Comparison of ENCODE assay signal across 8 cellular contexts in genomic region chr2:88627055-88627855, GRCh38. TPM values are rescaled to one million over a fixed set of nuclear protein-coding genes. Genes with fewer than 3 reads are reported as not detected.
DNase-seq lines count a peak whose midpoint lies in the region; ATAC-seq, FAIRE-seq and TF ChIP-seq lines count a peak whose summit lies in the region.

Gene EIF2AK3, minus strand, starts transcription at chr2:88627464. Its CDS starts 190 bp downstream, at chr2:88627274.

- TF ChIP-seq POLR2A in HepG2 (IDR thresholded peaks at IDR 0.05; ENCODE audit: insufficient read depth in 1 of 2, low read depth in 2 of 2, low read length in 2 of 2) = peak; percentile 79 to 97

- no peaks in the 10 kb centered on the region for H3K9me3 ChIP-seq in HepG2 (ENCODE audit: low read length)

- H3K27me3 ChIP-seq in HepG2 (ENCODE audit: control insufficient read depth in 1 of 2, insufficient read depth in 2 of 2, low read length in 2 of 2) = no peaks in the 10 kb centered on the region; a peak in 1 of 5 replicates

- peak; percentile 100 for FAIRE-seq in HepG2 (lab: Jason Lieb, UNC)

- POLR2A ChIA-PET in HepG2 (lab: Yijun Ruan, JAX) = interaction anchor here (0.8 to 2.4 kb wide), 15 partner anchors 9 to 65 kb away, joined by 3 to 19 read pairs (median 5); partner anchors contain the start of gene RPIA

- H3K9me3 Mint-ChIP-seq in CD14-positive monocyte = peaks cover 0 to 3% (median 0%) of the 10 kb centered on the region in 7 donors

- intact Hi-C loops in CD14-positive monocyte (cut with micrococcal nuclease) = loop anchor here (2.0 to 10.0 kb wide), 4 partner anchors 20 to 572 kb away; partner anchors contain the start of genes KRCC1 (in 1 of the 2) and RPIA (in 1 of the 2)
- intact Hi-C loops in HepG2 (cut with micrococcal nuclease; ENCODE audit: unreplicated experiment) = loop anchor here (1.0 to 2.0 kb wide), 5 partner anchors 27 to 64 kb away; partner anchors contain the start of gene RPIA

- TF ChIP-seq EP300 in HepG2 (IDR thresholded peaks at IDR 0.05; ENCODE audit: low read depth in 2 of 2, low read length in 2 of 2) = 0 out of 4 replicates have a peak, but pooled peaks of 1 of the 2 experiments have one; percentile 23
- 0 out of 2 replicates have a peak, but pooled peaks have one; percentile 43 for TF ChIP-seq EP300 in HepG2 (CRISPR knock-in tag; IDR thresholded peaks at IDR 0.05; ENCODE audit: borderline replicate concordance)

- peaks cover 7% of the 10 kb centered on the region; the same call in 1 of the 2 replicates for H4K20me1 ChIP-seq in HepG2 (ENCODE audit: insufficient read depth, low read length)

- CTCF ChIA-PET in HepG2 (lab: Yijun Ruan, JAX; ENCODE audit: low intra/inter-chr PET ratio, low total read pairs) = no interaction called here

- no TSS peak for BruUV-seq in HepG2 (replicated peaks; lab: Mats Ljungman, UMichigan)

- peak within 1 kb of the TSS in 6 of 7 donors; percentile 77 to 95 (median 91) for H3K27ac Mint-ChIP-seq in CD14-positive monocyte

- peak; percentile 57 for TF ChIP-seq RAD21 in HepG2 (CRISPR knock-in tag; IDR thresholded peaks at IDR 0.05)

- ATAC-seq in GM19397 (IDR thresholded peaks at IDR 0.05; ENCODE audit: unreplicated experiment) (peak; percentile 89), HG03571 (IDR thresholded peaks at IDR 0.05; ENCODE audit: unreplicated experiment) (peak; percentile 90), HepG2 (peak; percentile 94)

- H3K9ac ChIP-seq in HepG2 (ENCODE audit: insufficient read depth, low read depth, low read length) = peak within 1 kb of the TSS; percentile 93

- H3K4me1 Mint-ChIP-seq in CD14-positive monocyte = peaks cover 9% of the 10 kb centered on the region

- peak within 1 kb of the TSS; percentile 93 to 96 for H3K4me3 Mint-ChIP-seq in CD14-positive monocyte

- TF ChIP-seq CTCF in CD14-positive monocyte (IDR thresholded peaks at IDR 0.05) (no peak), HepG2 (CRISPR knock-in tag; IDR thresholded peaks at IDR 0.05) (no peak)

- peaks cover 0 to 7% of the 10 kb centered on the region in 2 donors for H3K36me3 Mint-ChIP-seq in CD14-positive monocyte

- peaks cover 0 to 5% (median 2%) of the 10 kb centered on the region in 3 donors for H3K27me3 Mint-ChIP-seq in CD14-positive monocyte (ENCODE audit: low read depth in 3 of 3)

- peak within 1 kb of the TSS; percentile 86 for H3K4me2 ChIP-seq in HepG2 (ENCODE audit: low read depth, low read length)

- under 1% methylated on average over 62 of the region's 75 CpGs for WGBS in HepG2 (ENCODE audit: low lambda C conversion rate)

- peak; percentile 99 for DNase-seq in CD14-positive monocyte (ENCODE audit: low spot score)
- peak; percentile 100 for DNase-seq in NCI-H82 (lab: John Stamatoyannopoulos, UW)
- DNase-seq in activated CD4-positive, alpha-beta T cell treated with anti-CD3 and anti-CD28 coated beads, Interleukin-2, amount 50 U/mL, for 48 hours = peak; percentile 92 to 94
- peak; percentile 100 for DNase-seq in dermis microvascular lymphatic vessel endothelial cell (ENCODE audit: low read depth in 2 of 2)
- DNase-seq in HepG2 (ENCODE audit: low spot score) = peak; percentile 100
- DNase-seq in stimulated activated CD4-positive, alpha-beta T cell treated with anti-CD3 and anti-CD28 coated beads, Interleukin-4, amount 100 ng/mL, for 1 hour = peak; percentile 90

- peak within 1 kb of the TSS; percentile 80 for H2AFZ ChIP-seq in HepG2 (ENCODE audit: low read length)

- H3K27ac ChIP-seq in HepG2 (ENCODE audit: extremely low read length, insufficient read depth, low read length) = peak within 1 kb of the TSS; percentile 92

- peak within 1 kb of the TSS; percentile 92 to 98 (median 93) for H3K4me3 ChIP-seq in HepG2 (replicated peaks in 1 of 3; ENCODE audit: insufficient read depth in 1 of 3, low read depth in 2 of 3, low read length in 3 of 3)

- in situ Hi-C loops in HepG2 (cut with HindIII; ENCODE audit: extremely low pct_ligation_motif_present, low pct_unique_long_range_greater_than_20kb) = no loop called here

- peaks cover 46% of the 10 kb centered on the region for H3K79me2 ChIP-seq in HepG2 (ENCODE audit: insufficient read depth, low read length)

- H3K4me1 ChIP-seq in HepG2 (ENCODE audit: insufficient read depth, low read length) = peaks cover 48% of the 10 kb centered on the region

- no peaks in the 10 kb centered on the region for H3K36me3 ChIP-seq in HepG2 (replicated peaks in 1 of 2; ENCODE audit: control insufficient read depth in 1 of 2, insufficient read depth in 2 of 2, low read length in 2 of 2)

TF ChIP-seq in HepG2, 621 proteins besides CTCF, POLR2A, EP300 and RAD21 (continues in another document):
- peak; percentile 46; the same call in 1 of the 2 replicates for TF ChIP-seq MIXL1 (CRISPR knock-in tag; IDR thresholded peaks at IDR 0.05)
- no peak for TF ChIP-seq ARNTL (CRISPR knock-in tag; IDR thresholded peaks at IDR 0.05)
- no peak for TF ChIP-seq ZNF34 (CRISPR knock-in tag; IDR thresholded peaks at IDR 0.05; ENCODE audit: borderline replicate concordance)
- no peak for TF ChIP-seq PLSCR1 (CRISPR knock-in tag; IDR thresholded peaks at IDR 0.05; ENCODE audit: borderline replicate concordance)
- no peak; the same call in 1 of the 2 replicates for TF ChIP-seq SIX4 (CRISPR knock-in tag; IDR thresholded peaks at IDR 0.05)
- TF ChIP-seq HNF4G (IDR thresholded peaks at IDR 0.05; ENCODE audit: borderline replicate concordance, low read depth, low read length) = no peak
- 0 out of 2 replicates have a peak, but pooled peaks have one; percentile 14 for TF ChIP-seq HNF4G (CRISPR knock-in tag; IDR thresholded peaks at IDR 0.05; ENCODE audit: borderline replicate concordance, low read depth)

RNA-seq across cellular contexts. Expression of gene EIF2AK3, which starts in this region (rescaled TPM):
- polyA plus RNA-seq in CD14-positive monocyte (1 to 10 TPM; 2.0 to 2.3 TPM), HepG2 (2011; rRNA removed) (10.3 and 11.6 TPM in 2 replicates)
- total RNA-seq in dermis microvascular lymphatic vessel endothelial cell (10.8 and 12.4 TPM in 2 replicates), HepG2 (2016; rRNA removed; fragmentation: Illumina TruSeq; extraction: Trizol) (19.3 and 30.6 TPM in 2 replicates)
- total RNA-seq in HepG2 (2016; cell fraction: cytosol; rRNA removed; fragmentation: Illumina TruSeq; extraction: Trizol; ENCODE audit: low read depth) = 1.9 and 4.1 TPM in 2 replicates
- 16.3 and 30.3 TPM in 2 replicates for total RNA-seq in HepG2 (2016; cell fraction: insoluble cytoplasmic fraction; rRNA removed; fragmentation: Illumina TruSeq; extraction: Trizol)
- 5.7 and 7.5 TPM in 2 replicates for total RNA-seq in HepG2 (2016; cell fraction: membrane; rRNA removed; fragmentation: Illumina TruSeq; extraction: Trizol)
- total RNA-seq in HepG2 (2016; cell fraction: nucleus; rRNA removed; fragmentation: Illumina TruSeq; extraction: Trizol) = 44.3 and 53.8 TPM in 2 replicates
- polyA plus RNA-seq in HepG2 (2011; cell fraction: cytosol; rRNA removed) = 5.9 and 10.2 TPM in 2 replicates
- 8.8 and 10.0 TPM in 2 replicates for polyA plus RNA-seq in HepG2 (2011; cell fraction: nucleus; rRNA removed)
- 16.3 and 19.2 TPM in 2 replicates for polyA plus RNA-seq in HepG2 (2012)
- polyA plus RNA-seq in HepG2 (2016; cell fraction: cytosol; fragmentation: Illumina TruSeq; extraction: Trizol; ENCODE audit: low read depth) = 0.80 and 1.0 TPM in 2 replicates
- polyA plus RNA-seq in HepG2 (2016; cell fraction: insoluble cytoplasmic fraction; fragmentation: Illumina TruSeq; extraction: Trizol; ENCODE audit: low read depth) = 8.4 and 9.4 TPM in 2 replicates
- polyA plus RNA-seq in HepG2 (2016; cell fraction: membrane; fragmentation: Illumina TruSeq; extraction: Trizol; ENCODE audit: low read depth) = 1.9 TPM in 2 replicates
- polyA plus RNA-seq in HepG2 (2016; cell fraction: nucleus; fragmentation: Illumina TruSeq; extraction: Trizol; ENCODE audit: insufficient read depth, low read depth) = 38.2 and 39.9 TPM in 2 replicates
- polyA minus RNA-seq in HepG2 (2011; rRNA and poly(A)+ RNA removed; ENCODE audit: low replicate concordance) = 5.4 and 6.6 TPM in 2 replicates
- polyA minus RNA-seq in HepG2 (2011; cell fraction: cytosol; rRNA and poly(A)+ RNA removed) = 14.1 and 21.9 TPM in 2 replicates
- 34.6 and 44.7 TPM in 2 replicates for polyA minus RNA-seq in HepG2 (2011; cell fraction: nucleus; rRNA and poly(A)+ RNA removed)

Comparison
In these comparisons a context has a peak if more than half of its experiments do, and no peak if none do; other contexts are left out.
1. Peak in every context shown above with its lines: DNase-seq, ATAC-seq, H3K4me3 ChIP-seq and H3K27ac ChIP-seq.